3 cellular contexts compared by ENCODE assay signal in the genomic region with DNA sequence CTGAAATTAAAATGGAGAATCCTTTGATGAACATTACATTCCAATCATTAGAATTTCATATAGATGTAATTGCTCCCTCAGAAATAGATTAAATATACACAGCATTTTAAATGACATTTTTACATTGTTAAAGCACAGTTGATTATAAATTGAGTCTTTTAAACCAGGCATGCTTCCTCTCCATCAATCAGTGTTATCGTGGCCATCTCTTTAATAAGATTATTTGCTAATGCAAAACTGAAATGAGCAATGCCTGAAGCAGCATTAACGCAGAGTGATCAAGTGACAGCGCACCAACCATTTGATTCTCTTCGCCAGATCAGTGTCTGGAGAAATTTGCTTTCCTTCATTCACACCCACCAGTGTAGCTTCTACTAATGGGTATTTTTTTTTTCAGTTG.
"Had no signal": no experiment of that assay in that cellular context is flagged by ENCODE, and none has a peak within 500 bp of the region (broad histone marks: within the 10 kb centered on the region; RNA-seq: fewer than 3 reads in every experiment).

No MANE protein-coding gene starts in this region.

- ATAC-seq: GM12878 had no signal

- DNase-seq: GDM1, GF-D8 had no signal

- H3K4me3 ChIP-seq: GM12878 had no signal
